10 cellular contexts compared by ENCODE assay signal in genomic region chr9:120932086-120932818, GRCh38. TPM values are rescaled to one million over a fixed set of nuclear protein-coding genes. Genes with fewer than 3 reads are reported as not detected.
A peak's percentile ranks its signal among the peaks of the same experiment; 100 is the strongest.
DNase-seq lines count a peak whose midpoint lies in the region; ATAC-seq and TF ChIP-seq lines count a peak whose summit lies in the region.
"Had no signal": no experiment of that assay in that cellular context is flagged by ENCODE, and none has a peak within 500 bp of the region (broad histone marks: within the 10 kb centered on the region; RNA-seq: fewer than 3 reads in every experiment).

No MANE protein-coding gene starts in this region.

- H3K4me1 ChIP-seq in right atrium auricular region (peaks cover 0 to 72% of the 10 kb centered on the region in 2 donors), lower lobe of right lung (peaks cover 80% of the 10 kb centered on the region), urinary bladder (ENCODE audit: insufficient read depth) (peaks cover 3% of the 10 kb centered on the region)

- no peaks in the 10 kb centered on the region for H3K36me3 ChIP-seq in right atrium auricular region
- H3K36me3 ChIP-seq in lower lobe of right lung, result no peaks in the 10 kb centered on the region
- no peaks in the 10 kb centered on the region for H3K36me3 ChIP-seq in urinary bladder (ENCODE audit: insufficient read depth)

- peaks cover 6 to 7% of the 10 kb centered on the region in 2 donors for H3K36me3 Mint-ChIP-seq in activated T-cell treated with anti-CD3 and anti-CD28 coated beads, Interleukin-2, amount 50 U/mL, for 72 hours (ENCODE audit: insufficient read depth in 2 of 2)

- H3K9me3 ChIP-seq in right atrium auricular region, result no peaks in the 10 kb centered on the region
- H3K9me3 ChIP-seq in lower lobe of right lung, result no peaks in the 10 kb centered on the region

- H3K27ac Mint-ChIP-seq in activated T-cell treated with anti-CD3 and anti-CD28 coated beads, Interleukin-2, amount 50 U/mL, for 72 hours, result peak overlapping the region; percentile 96

- TF ChIP-seq CTCF in right atrium auricular region (IDR thresholded peaks at IDR 0.05) (no peak), lower lobe of right lung (IDR thresholded peaks at IDR 0.05) (no peak)

- H3K4me1 Mint-ChIP-seq in activated T-cell treated with anti-CD3 and anti-CD28 coated beads, Interleukin-2, amount 50 U/mL, for 72 hours (ENCODE audit: low read depth), result peaks cover 91% of the 10 kb centered on the region

- WGBS in urinary bladder, result 76% methylated on average over 6 of the region's 6 CpGs

- peak in 1 of 2 donors; percentile 0 for ATAC-seq in activated T-cell treated with anti-CD3 and anti-CD28 coated beads, Interleukin-2, amount 50 U/mL, for 72 hours (replicated peaks in 1 of 2)
- ATAC-seq in lower lobe of right lung (no peak), HG03439 (IDR thresholded peaks at IDR 0.05; ENCODE audit: unreplicated experiment) (no peak)

- H3K27me3 ChIP-seq in right atrium auricular region (no peaks in the 10 kb centered on the region), lower lobe of right lung (ENCODE audit: low read depth) (no peaks in the 10 kb centered on the region)

- no peaks in the 10 kb centered on the region for H3K9me3 Mint-ChIP-seq in activated T-cell treated with anti-CD3 and anti-CD28 coated beads, Interleukin-2, amount 50 U/mL, for 72 hours

- H3K27me3 Mint-ChIP-seq in activated T-cell treated with anti-CD3 and anti-CD28 coated beads, Interleukin-2, amount 50 U/mL, for 72 hours (ENCODE audit: low read depth), result no peaks in the 10 kb centered on the region

- H3K27ac ChIP-seq in right atrium auricular region, result peak overlapping the region; percentile 87 to 94
- peak overlapping the region; percentile 80 for H3K27ac ChIP-seq in lower lobe of right lung
- peak overlapping the region; percentile 71 for H3K27ac ChIP-seq in urinary bladder (ENCODE audit: low read depth)

- intact Hi-C loops in cardiac septum (cut with DNase I), result loop anchor here (5.0 kb wide), 1 partner anchor 140 kb away; the partner anchor contains the start of gene FBXW2
- intact Hi-C loops in lower lobe of right lung (cut with DNase I), result no loop called here

- peak overlapping the region; percentile 79 to 88 for H3K4me3 Mint-ChIP-seq in activated T-cell treated with anti-CD3 and anti-CD28 coated beads, Interleukin-2, amount 50 U/mL, for 72 hours

- DNase-seq in right atrium auricular region (ENCODE audit: low spot score) (peak; percentile 56), cardiac septum (ENCODE audit: low spot score) (no peak), lower lobe of right lung (no peak), NCI-H526 treated with DMSO at 0.1 percent for 48 hours (lab: John Stamatoyannopoulos, UW) (no peak), NCI-H128 (lab: John Stamatoyannopoulos, UW; ENCODE audit: unreplicated experiment) (no peak)
- DNase-seq in activated T-cell treated with anti-CD3 and anti-CD28 coated beads, Interleukin-2, amount 50 U/mL, for 72 hours, result no peak
- DNase-seq: Calu3, NCI-H526 had no signal

- H3K4me3 ChIP-seq in right atrium auricular region, result no peak overlapping the region
- H3K4me3 ChIP-seq in lower lobe of right lung, result no peak overlapping the region
- no peak overlapping the region for H3K4me3 ChIP-seq in urinary bladder (ENCODE audit: low read depth, low read length)

RNA-seq across cellular contexts. Expression of gene TRAF1, which starts 5.7 kb away (rescaled TPM):
- total RNA-seq in right atrium auricular region (1 to 10 TPM; 2.0 to 3.0 TPM), cardiac septum (2.4 TPM), lower lobe of right lung (5.8 TPM), urinary bladder (4.5 TPM)
- total RNA-seq in activated T-cell treated with anti-CD3 and anti-CD28 coated beads, Interleukin-2, amount 50 U/mL, for 72 hours, result 100 to 1,000 TPM in 1 of 2 donors, 10 to 100 TPM in 1; 91.6 to 101 TPM
- polyA plus RNA-seq in urinary bladder, result 5.3 TPM

RNA-seq across cellular contexts. Expression of gene PHF19, which starts 55.3 kb away (rescaled TPM):
- total RNA-seq in right atrium auricular region (10 to 100 TPM; 11.9 to 13.9 TPM), cardiac septum (15.3 TPM), lower lobe of right lung (24.4 TPM), urinary bladder (36.6 TPM)
- 100 to 1,000 TPM; 166 to 222 TPM for total RNA-seq in activated T-cell treated with anti-CD3 and anti-CD28 coated beads, Interleukin-2, amount 50 U/mL, for 72 hours
- polyA plus RNA-seq in urinary bladder, result 44.6 TPM

Comparison
In these comparisons a context has a peak if more than half of its experiments do, and no peak if none do; other contexts are left out.
1. RNA of gene TRAF1, which starts 5.7 kb away (total RNA-seq): 91.6 to 101 TPM in activated T-cell treated with anti-CD3 and anti-CD28 coated beads, Interleukin-2, amount 50 U/mL, for 72 hours; 5.8 TPM in lower lobe of right lung (single experiment), 4.5 TPM in urinary bladder (single experiment), 2.0 to 3.0 TPM in right atrium auricular region and 2.4 TPM in cardiac septum (single experiment); every median in the first group is over 10 times any median in the second.
2. Peak in every context shown above with its lines, with median percentiles within 50 percentile points of each other: H3K27ac ChIP-seq.